Comparison of ENCODE assay signal across 20 cellular contexts in genomic region chr5:171258737-171259405, GRCh38. TPM values are rescaled to one million over a fixed set of nuclear protein-coding genes. Genes with fewer than 3 reads are reported as not detected.
"Had no signal": no experiment of that assay in that cellular context is flagged by ENCODE, and none has a peak within 500 bp of the region (broad histone marks: within the 10 kb centered on the region; RNA-seq: fewer than 3 reads in every experiment).

No MANE protein-coding gene starts in this region.

- H3K27me3 ChIP-seq: heart left ventricle, pancreas, suprapubic skin, tibial artery, upper lobe of left lung, uterus had no signal

- H3K4me3 ChIP-seq: heart left ventricle, lung, pancreas, suprapubic skin, tibial artery, upper lobe of left lung, uterus had no signal

- H3K4me1 ChIP-seq: heart left ventricle, pancreas, suprapubic skin, tibial artery, upper lobe of left lung, uterus had no signal

- H3K9me3 ChIP-seq: heart left ventricle, pancreas, suprapubic skin, tibial artery, upper lobe of left lung, uterus had no signal

- FAIRE-seq: pancreas had no signal

- ATAC-seq: heart left ventricle; left colon; left ventricle myocardium superior; pancreas; right cardiac atrium; stimulated activated effector memory CD8-positive, alpha-beta T cell treated with anti-CD3 and anti-CD28 coated beads, Interleukin-12 subunit alpha, Interleukin-12 subunit beta, amount 100 ng/mL, for 72 hours; stimulated activated naive CD8-positive, alpha-beta T cell treated with anti-CD3 and anti-CD28 coated beads, Interleukin-15, Interleukin-2, amounts not matched to agents 100 U/mL and 50 U/mL, for 24 hours had no signal

- H3K27ac ChIP-seq: heart left ventricle, pancreas, suprapubic skin, tibial artery, upper lobe of left lung, uterus had no signal

- H3K36me3 ChIP-seq: heart left ventricle, pancreas, suprapubic skin, tibial artery, upper lobe of left lung, uterus had no signal

- DNase-seq: dermis blood vessel endothelial cell; foreskin melanocyte; heart left ventricle; hippocampal formation; left colon; left ventricle myocardium superior; mesendoderm; naive B cell; occipital lobe; pancreas; right cardiac atrium; stimulated activated CD4-positive, alpha-beta T cell treated with anti-CD3 and anti-CD28 coated beads, Interleukin-4, amount 100 ng/mL, for 1 hour; stimulated activated CD8-positive, alpha-beta memory T cell treated with anti-CD3 and anti-CD28 coated beads, Interleukin-4, amount 100 ng/mL, for 48 hours; stimulated activated naive CD8-positive, alpha-beta T cell treated with anti-CD3 and anti-CD28 coated beads, Interleukin-15, Interleukin-2, amounts not matched to agents 100 U/mL and 50 U/mL, for 24 hours; tibial artery; upper lobe of left lung; uterus had no signal

RNA-seq across cellular contexts. Expression of gene TLX3, which starts 50.2 kb away (rescaled TPM):
- polyA plus RNA-seq: heart left ventricle, lung, pancreas, right cardiac atrium had no signal
